Comparison of ENCODE assay signal across 10 cellular contexts in genomic region chr3:153290278-153291015, GRCh38.
DNase-seq lines count a peak whose midpoint lies in the region; ATAC-seq, FAIRE-seq and TF ChIP-seq lines count a peak whose summit lies in the region.
"Had no signal": no experiment of that assay in that cellular context is flagged by ENCODE, and none has a peak within 500 bp of the region (broad histone marks: within the 10 kb centered on the region; RNA-seq: fewer than 3 reads in every experiment).

No MANE protein-coding gene starts in this region.

- no peak overlapping the region for H3K27ac Mint-ChIP-seq in activated T-cell treated with anti-CD3 and anti-CD28 coated beads, Interleukin-2, amount 50 U/mL, for 72 hours

- CTCF ChIA-PET in A549 (lab: Yijun Ruan, JAX), result interaction anchor here (0.6 to 1.5 kb wide), 10 partner anchors 9 to 256 kb away, joined by 3 to 9 read pairs (median 3); no protein-coding TSS in a partner anchor

- 59% methylated on average over 1 of the region's 1 CpG for WGBS in A549 (ENCODE audit: missing lambda C conversion rate)

- FAIRE-seq in A549 (lab: Jason Lieb, UNC), result peak; percentile 67
- no peak for FAIRE-seq in GM12892 (lab: Jason Lieb, UNC)

- H3K27me3 Mint-ChIP-seq in activated T-cell treated with anti-CD3 and anti-CD28 coated beads, Interleukin-2, amount 50 U/mL, for 72 hours (ENCODE audit: low read depth), result no peaks in the 10 kb centered on the region

- H3K9me3 Mint-ChIP-seq in activated T-cell treated with anti-CD3 and anti-CD28 coated beads, Interleukin-2, amount 50 U/mL, for 72 hours, result no peaks in the 10 kb centered on the region
- H3K9me3 Mint-ChIP-seq: activated T-cell treated with anti-CD3 and anti-CD28 coated beads, Interleukin-2, amount 50 U/mL, for 4 hours had no signal

- no peak overlapping the region for H3K4me3 Mint-ChIP-seq in activated T-cell treated with anti-CD3 and anti-CD28 coated beads, Interleukin-2, amount 50 U/mL, for 72 hours
- H3K4me3 Mint-ChIP-seq: activated T-cell treated with anti-CD3 and anti-CD28 coated beads, Interleukin-2, amount 50 U/mL, for 4 hours had no signal

- H3K4me2 ChIP-seq in A549, result no peak overlapping the region

- H3K9me3 ChIP-seq in A549, result no peaks in the 10 kb centered on the region

- POLR2A ChIA-PET in A549 (lab: Yijun Ruan, JAX), result interaction anchor here (1.1 to 1.6 kb wide), 2 partner anchors 120 to 129 kb away, joined by 3 to 13 read pairs; partner anchors contain the start of gene RAP2B

- no peaks in the 10 kb centered on the region for H3K36me3 Mint-ChIP-seq in activated T-cell treated with anti-CD3 and anti-CD28 coated beads, Interleukin-2, amount 50 U/mL, for 72 hours (ENCODE audit: insufficient read depth in 2 of 2)

- DNase-seq in A549 (ENCODE audit: low read depth in 1 of 2, low spot score in 1 of 2) (peak in 1 of 2 experiments; percentile 15), GM10266 (ENCODE audit: extremely low spot score) (no peak), foreskin keratinocyte (peak in 1 of 2 donors; percentile 36), GM12892 (ENCODE audit: insufficient read length) (no peak), DMS153 treated with DMSO at 0.1 percent for 48 hours (lab: John Stamatoyannopoulos, UW; ENCODE audit: unreplicated experiment) (no peak)
- DNase-seq in activated T-cell treated with anti-CD3 and anti-CD28 coated beads, Interleukin-2, amount 50 U/mL, for 72 hours, result no peak
- DNase-seq: activated T-cell treated with anti-CD3 and anti-CD28 coated beads, Interleukin-2, amount 50 U/mL, for 4 hours; SIG-M5 had no signal

- ATAC-seq in A549 (no peak), foreskin keratinocyte (no peak), GM21367 (IDR thresholded peaks at IDR 0.05; ENCODE audit: unreplicated experiment) (no peak)
- ATAC-seq in activated T-cell treated with anti-CD3 and anti-CD28 coated beads, Interleukin-2, amount 50 U/mL, for 72 hours (replicated peaks in 1 of 2), result no peak
- ATAC-seq: activated T-cell treated with anti-CD3 and anti-CD28 coated beads, Interleukin-2, amount 50 U/mL, for 4 hours had no signal

- TF ChIP-seq CTCF in A549 (IDR thresholded peaks at IDR 0.05) (peak; percentile 26; the same call in 1 of the 3 replicates), GM10266 (IDR thresholded peaks at IDR 0.05; ENCODE audit: control insufficient read depth, insufficient read depth, low read depth, missing control alignments) (peak; percentile 12), VCaP (conservative IDR thresholded peaks at IDR 0.05) (no peak; the same call in 1 of the 2 replicates), foreskin keratinocyte (conservative IDR thresholded peaks at IDR 0.05) (peak; percentile 78)

- peak; percentile 30 to 37; a peak in 3 of 5 replicates for TF ChIP-seq RAD21 in A549 (conservative IDR thresholded peaks at IDR 0.05 in 1 of 2, IDR thresholded peaks at IDR 0.05 in 1 of 2)

- H3K4me1 ChIP-seq in A549, result peaks cover 20% of the 10 kb centered on the region; the same call in 2 of the 3 replicates
- H3K4me1 ChIP-seq in foreskin keratinocyte, result peaks cover 35% of the 10 kb centered on the region

- peaks cover 45% of the 10 kb centered on the region for H3K4me1 Mint-ChIP-seq in activated T-cell treated with anti-CD3 and anti-CD28 coated beads, Interleukin-2, amount 50 U/mL, for 72 hours (ENCODE audit: low read depth)

- H3K27me3 ChIP-seq in foreskin keratinocyte, result no peaks in the 10 kb centered on the region

- H3K27ac ChIP-seq in A549 (no peak overlapping the region), VCaP (peak overlapping the region; percentile 22; the same call in 1 of the 2 replicates), foreskin keratinocyte (peak overlapping the region; percentile 1)

- TF ChIP-seq EP300 in A549 (IDR thresholded peaks at IDR 0.05), result no peak

- TF ChIP-seq POLR2A in A549 (IDR thresholded peaks at IDR 0.05; ENCODE audit: low read length), result no peak
- no peak for TF ChIP-seq POLR2A in GM12892 (IDR thresholded peaks at IDR 0.05; ENCODE audit: low read depth, low read length)

- H3K4me3 ChIP-seq in A549, result no peak overlapping the region

TF ChIP-seq in A549, 52 proteins besides CTCF, POLR2A, EP300 and RAD21:
- no peak for TF ChIP-seq EHMT2 (IDR thresholded peaks at IDR 0.05; ENCODE audit: low read depth)
- TF ChIP-seq SMC3 (IDR thresholded peaks at IDR 0.05), result peak; percentile 41; the same call in 2 of the 3 replicates
TF ChIP-seq in A549: peak in this region for 1.

Comparison
In these comparisons a context has a peak if more than half of its experiments do, and no peak if none do; other contexts are left out.
1. H3K27ac ChIP-seq: peak in VCaP (single experiment) and foreskin keratinocyte (single experiment); none in A549 (0 of 2).